Comparison of ENCODE assay signal across 1 cellular context in genomic region chr19:37999309-38000213, GRCh38.
A peak's percentile ranks its signal among the peaks of the same experiment; 100 is the strongest.
TF ChIP-seq lines count a peak whose summit lies in the region.

No MANE protein-coding gene starts in this region.

TF ChIP-seq in A549, 52 proteins besides CTCF, POLR2A, EP300 and RAD21 (continued from another document):
- TF ChIP-seq FOXS1 (CRISPR knock-in tag; IDR thresholded peaks at IDR 0.05) (peak; percentile 49; the same call in 1 of the 2 replicates), CBX8 (IDR thresholded peaks at IDR 0.05) (no peak), RFX5 (IDR thresholded peaks at IDR 0.05) (0 out of 2 replicates have a peak, but pooled peaks have one; percentile 4), PHF8 (IDR thresholded peaks at IDR 0.05; ENCODE audit: borderline replicate concordance, low read depth) (no peak), CEBPB (IDR thresholded peaks at IDR 0.05) (peak; percentile 88 to 94), MYC (IDR thresholded peaks at IDR 0.05; ENCODE audit: borderline replicate concordance, low read length) (peak; percentile 43; the same call in 1 of the 2 replicates), NFE2L2 (conservative IDR thresholded peaks at IDR 0.05; ENCODE audit: low read length) (no peak), HMGXB4 (CRISPR knock-in tag; IDR thresholded peaks at IDR 0.05; ENCODE audit: borderline replicate concordance) (peak; percentile 39; the same call in 1 of the 2 replicates), ZNF302 (CRISPR knock-in tag; IDR thresholded peaks at IDR 0.05) (peak; percentile 92; the same call in 1 of the 2 replicates), SREBF2 (IDR thresholded peaks at IDR 0.05) (no peak), HOXB13 (CRISPR knock-in tag; IDR thresholded peaks at IDR 0.05; ENCODE audit: low read depth) (peak; percentile 95), NPAS2 (CRISPR knock-in tag; IDR thresholded peaks at IDR 0.05; ENCODE audit: borderline replicate concordance) (peak; percentile 41; the same call in 1 of the 2 replicates), CHD4 (IDR thresholded peaks at IDR 0.05; ENCODE audit: borderline replicate concordance) (no peak), FOSL2 (IDR thresholded peaks at IDR 0.05) (peak; percentile 73), FOSL2 (CRISPR knock-in tag; IDR thresholded peaks at IDR 0.05) (peak; percentile 97), EHMT2 (IDR thresholded peaks at IDR 0.05; ENCODE audit: low read depth) (no peak), JUNB (IDR thresholded peaks at IDR 0.05) (peak; percentile 93), GATA3 (IDR thresholded peaks at IDR 0.05; ENCODE audit: borderline replicate concordance) (peak; percentile 96), RNF2 (IDR thresholded peaks at IDR 0.05; ENCODE audit: borderline replicate concordance, low read depth) (no peak), MAFK (IDR thresholded peaks at IDR 0.05; ENCODE audit: partially characterized antibody) (peak; percentile 0), REST (IDR thresholded peaks at IDR 0.05) (no peak), HDAC2 (IDR thresholded peaks at IDR 0.05) (no peak; the same call in 1 of the 2 replicates), ELK1 (IDR thresholded peaks at IDR 0.05; ENCODE audit: low read depth, low read length) (no peak), NR3C1 (IDR thresholded peaks at IDR 0.05) (no peak), CBX2 (IDR thresholded peaks at IDR 0.05; ENCODE audit: borderline replicate concordance, low read depth) (no peak), POLR2AphosphoS2 (conservative IDR thresholded peaks at IDR 0.05; ENCODE audit: low read length) (no peak), MAX (IDR thresholded peaks at IDR 0.05) (peak; percentile 99), ESRRA (IDR thresholded peaks at IDR 0.05; ENCODE audit: borderline replicate concordance, low read length) (peak; percentile 74), SMC3 (IDR thresholded peaks at IDR 0.05) (peak; percentile 35), KDM5A (IDR thresholded peaks at IDR 0.05) (no peak), KDM1A (IDR thresholded peaks at IDR 0.05; ENCODE audit: low read depth) (no peak)
